Comparison of ENCODE assay signal across 1 cellular context in the genomic region with DNA sequence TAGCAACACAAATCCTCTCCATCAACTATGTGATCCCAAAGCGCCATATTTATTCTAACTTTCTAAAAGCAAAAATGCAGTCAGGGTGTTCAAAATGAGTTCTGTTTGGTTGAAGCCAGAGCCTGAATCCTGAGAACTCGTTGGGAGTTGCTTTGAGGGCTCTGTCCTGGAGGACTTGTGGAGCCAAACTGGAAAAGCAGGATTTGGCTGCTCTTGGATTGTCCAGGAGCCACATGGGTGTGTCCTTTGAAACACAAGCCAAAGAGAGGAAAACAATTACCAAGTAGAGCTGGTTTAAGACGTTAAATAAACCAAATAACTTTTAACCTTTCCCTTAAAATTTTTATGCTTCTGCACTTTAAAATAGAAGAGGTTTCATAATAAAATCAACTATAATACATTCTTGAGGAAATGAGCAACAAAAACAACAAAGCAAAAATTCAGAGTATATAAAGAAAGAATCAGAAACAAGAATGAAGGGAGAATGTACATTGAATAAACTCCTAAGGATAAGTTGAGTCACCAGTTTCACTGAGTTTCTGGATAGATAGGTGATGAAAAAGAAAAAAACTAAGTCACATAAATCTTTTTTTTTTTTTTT.
TF ChIP-seq lines count a peak whose summit lies in the region.

No MANE protein-coding gene starts in this region.

TF ChIP-seq in SK-N-SH, 30 proteins besides CTCF, POLR2A, EP300 and RAD21 (continued from another document):
- TF ChIP-seq MEF2A (IDR thresholded peaks at IDR 0.05; ENCODE audit: borderline replicate concordance, low read depth) (no peak), RFX5 (IDR thresholded peaks at IDR 0.05; ENCODE audit: low read length) (no peak), RCOR1 (IDR thresholded peaks at IDR 0.05; ENCODE audit: low read length) (no peak), FOXM1 (IDR thresholded peaks at IDR 0.05; ENCODE audit: low read depth) (no peak), TEAD4 (IDR thresholded peaks at IDR 0.05; ENCODE audit: borderline replicate concordance, insufficient read depth) (no peak), GATA2 (CRISPR knock-in tag; IDR thresholded peaks at IDR 0.05) (no peak), MXI1 (IDR thresholded peaks at IDR 0.05; ENCODE audit: low read depth, low read length) (no peak)
